8 cellular contexts compared by ENCODE assay signal in the genomic region with DNA sequence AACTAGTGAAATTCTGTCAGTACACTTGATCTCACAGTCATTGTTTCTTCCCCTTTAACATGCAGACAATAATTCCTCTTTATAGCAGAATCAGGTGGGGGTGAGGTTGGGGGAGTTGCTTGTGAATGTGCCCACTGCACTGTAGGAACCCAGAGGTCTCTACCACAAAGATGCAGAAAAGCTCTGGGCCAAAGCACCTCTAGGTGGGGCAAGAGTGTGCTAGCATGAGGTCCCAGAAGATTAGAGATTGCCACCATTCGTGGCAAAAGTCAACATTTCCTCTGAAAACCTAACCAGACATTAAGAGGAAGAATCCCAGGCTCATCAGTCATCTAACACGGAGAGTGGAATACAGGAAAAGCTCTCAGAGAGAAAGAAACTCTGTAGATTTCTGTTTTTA.
A peak's percentile ranks its signal among the peaks of the same experiment; 100 is the strongest.
DNase-seq lines count a peak whose midpoint lies in the region; ATAC-seq, FAIRE-seq and TF ChIP-seq lines count a peak whose summit lies in the region.
"Had no signal": no experiment of that assay in that cellular context is flagged by ENCODE, and none has a peak within 500 bp of the region (broad histone marks: within the 10 kb centered on the region; RNA-seq: fewer than 3 reads in every experiment).

No MANE protein-coding gene starts in this region.

- no peak overlapping the region for H3K9ac ChIP-seq in GM12878 (ENCODE audit: control insufficient read depth, insufficient read depth, low read length)
- no peak overlapping the region for H3K9ac ChIP-seq in neural progenitor cell

- H3K79me2 ChIP-seq in GM12878 (ENCODE audit: control insufficient read depth, insufficient read depth, low read length) (no peaks in the 10 kb centered on the region), neural progenitor cell (ENCODE audit: low read depth) (no peaks in the 10 kb centered on the region)

- H3K4me3 ChIP-seq in GM12864 (ENCODE audit: low read depth, low read length) (no peak overlapping the region), GM12878 (no peak overlapping the region), neural progenitor cell (no peak overlapping the region)

- H3K36me3 ChIP-seq in GM12878 (ENCODE audit: control insufficient read depth in 2 of 2, insufficient read depth in 2 of 2, low read length in 1 of 2) (no peaks in the 10 kb centered on the region), neural progenitor cell (no peaks in the 10 kb centered on the region)

- DNase-seq in GM12864 (ENCODE audit: low read depth) (no peak), GM12878 (ENCODE audit: low read depth, low spot score) (no peak), neural progenitor cell (ENCODE audit: low spot score) (peak; percentile 14), HuH-7.5 (ENCODE audit: low spot score) (no peak)
- DNase-seq: activated effector memory CD4-positive, alpha-beta T cell treated with Interleukin-2 at 50 U/mL for 16 hours had no signal

- peaks cover 2% of the 10 kb centered on the region for H3K9me3 Mint-ChIP-seq in neural progenitor cell

- H3K4me2 ChIP-seq in GM12878 (ENCODE audit: control insufficient read depth, insufficient read depth) (no peak overlapping the region), neural progenitor cell (no peak overlapping the region)

- H3K9me3 ChIP-seq in GM12878 (replicated peaks; ENCODE audit: control insufficient read depth, insufficient read depth, low read length) (no peaks in the 10 kb centered on the region), neural progenitor cell (ENCODE audit: low read depth) (no peaks in the 10 kb centered on the region)

- RAD21 ChIA-PET in GM12878 (lab: Charles Lee; ENCODE audit: unreplicated experiment), result interaction anchor here (0.7 to 8.6 kb wide), 15 partner anchors 19 to 217 kb away, joined by 3 to 122 read pairs (median 4); no protein-coding TSS in a partner anchor

- H2AFZ ChIP-seq in GM12878 (ENCODE audit: control insufficient read depth, low read depth, low read length) (peak overlapping the region; percentile 39; the same call in 1 of the 2 replicates), neural progenitor cell (replicated peaks) (no peak overlapping the region)

- no peak for TF ChIP-seq EP300 in GM12878 (IDR thresholded peaks at IDR 0.05; ENCODE audit: borderline replicate concordance in 1 of 2, control insufficient read depth in 1 of 2, low read depth in 2 of 2, low read length in 2 of 2)

- H3K27me3 ChIP-seq in GM12878 (replicated peaks in 1 of 2; ENCODE audit: control insufficient read depth in 2 of 2, insufficient read depth in 2 of 2, low read length in 1 of 2) (no peaks in the 10 kb centered on the region), neural progenitor cell (peaks cover 3% of the 10 kb centered on the region)

- CTCF ChIA-PET in GM12878 (lab: Yijun Ruan, JAX), result interaction anchor here (0.8 to 22.6 kb wide), 25 partner anchors 8 to 624 kb away, joined by 3 to 323 read pairs (median 4); no protein-coding TSS in a partner anchor

- POLR2A ChIA-PET in GM12878 (lab: Charles Lee), result interaction anchor here (1.4 kb wide), 1 partner anchor 129 kb away, joined by 3 read pairs; no protein-coding TSS in a partner anchor

- peak; percentile 84 for TF ChIP-seq RAD21 in GM12878 (IDR thresholded peaks at IDR 0.05; ENCODE audit: insufficient read depth, low read depth, low read length)

- 3% methylated on average over 2 of the region's 2 CpGs for WGBS in GM12878 (ENCODE audit: insufficient coverage, insufficient replicate concordance, low lambda C conversion rate, missing lambda C conversion rate)

- no peaks in the 10 kb centered on the region for H3K4me1 ChIP-seq in GM12878 (ENCODE audit: control insufficient read depth, insufficient read depth, low read length)
- peaks cover 11% of the 10 kb centered on the region for H3K4me1 ChIP-seq in neural progenitor cell

- H3K27ac ChIP-seq in GM12878 (ENCODE audit: control insufficient read depth, insufficient read depth) (no peak overlapping the region), neural progenitor cell (no peak overlapping the region)

- H4K20me1 ChIP-seq in GM12878 (ENCODE audit: control insufficient read depth, insufficient read depth), result no peaks in the 10 kb centered on the region
- H4K20me1 ChIP-seq in neural progenitor cell (ENCODE audit: low read depth), result no peaks in the 10 kb centered on the region

- no peak for TF ChIP-seq POLR2A in GM12878 (IDR thresholded peaks at IDR 0.05; ENCODE audit: low read depth, low read length)

- no peaks in the 10 kb centered on the region for H3K27me3 Mint-ChIP-seq in neural progenitor cell (ENCODE audit: insufficient read depth, low read depth)

- H3F3A ChIP-seq in neural progenitor cell (ENCODE audit: low read depth), result peaks cover 3% of the 10 kb centered on the region

- no peak overlapping the region for H3K4me3 Mint-ChIP-seq in neural progenitor cell

- no TSS peak for BruUV-seq in GM12878 (replicated peaks; lab: Mats Ljungman, UMichigan)

- peak; percentile 84 for FAIRE-seq in GM12878 (lab: Jason Lieb, UNC)

- peak; percentile 73 for TF ChIP-seq CTCF in GM12864 (IDR thresholded peaks at IDR 0.05; ENCODE audit: low read depth, low read length, missing control alignments)
- TF ChIP-seq CTCF in GM12878 (IDR thresholded peaks at IDR 0.05 in 2 of 3, conservative IDR thresholded peaks at IDR 0.05 in 1 of 3; ENCODE audit: control insufficient read depth in 2 of 3, extremely low read depth in 1 of 3, insufficient read depth in 1 of 3, low read depth in 3 of 3, low read length in 3 of 3), result peak; percentile 70 to 74 (median 74)
- peak; percentile 22 for TF ChIP-seq CTCF in neural progenitor cell (IDR thresholded peaks at IDR 0.05)

- peak; percentile 57 for ATAC-seq in HG03280 (IDR thresholded peaks at IDR 0.05; ENCODE audit: unreplicated experiment)
- peak; percentile 89 for ATAC-seq in GM12878
- ATAC-seq in GM18861 (IDR thresholded peaks at IDR 0.05; ENCODE audit: unreplicated experiment), result no peak
- ATAC-seq in HG03442 (IDR thresholded peaks at IDR 0.05; ENCODE audit: unreplicated experiment), result no peak

- in situ Hi-C loops in GM12878 (cut with MboI), result no loop called here

- SMC1A ChIA-PET in GM12878 (lab: Charles Lee; ENCODE audit: uncharacterized antibody, unreplicated experiment), result interaction anchor here (0.7 to 9.8 kb wide), 22 partner anchors 11 to 139 kb away, joined by 3 to 159 read pairs (median 5); no protein-coding TSS in a partner anchor

- peak overlapping the region; percentile 4 for H3K27ac Mint-ChIP-seq in neural progenitor cell

- H3K36me3 Mint-ChIP-seq in neural progenitor cell, result peaks cover 1% of the 10 kb centered on the region

- intact Hi-C loops in GM12878 (cut with micrococcal nuclease; ENCODE audit: unreplicated experiment), result loop anchor here (1.0 to 5.0 kb wide), 3 partner anchors 53 to 130 kb away; no protein-coding TSS in a partner anchor

- H3K4me1 Mint-ChIP-seq in neural progenitor cell, result peaks cover 19% of the 10 kb centered on the region

TF ChIP-seq in GM12878, 131 proteins besides CTCF, POLR2A, EP300 and RAD21:
- TF ChIP-seq SMC3 (IDR thresholded peaks at IDR 0.05; ENCODE audit: borderline replicate concordance, low read length) (peak; percentile 76), RUNX3 (IDR thresholded peaks at IDR 0.05; ENCODE audit: low read length) (peak; percentile 34; the same call in 1 of the 2 replicates), YY1 (IDR thresholded peaks at IDR 0.05; ENCODE audit: low read depth, low read length) (peak; percentile 76), MEF2B (IDR thresholded peaks at IDR 0.05; ENCODE audit: partially characterized antibody, poor library complexity, severe bottlenecking) (no peak), RAD51 (IDR thresholded peaks at IDR 0.05) (no peak), NBN (IDR thresholded peaks at IDR 0.05) (0 out of 2 replicates have a peak, but pooled peaks have one; percentile 8)

Comparison
In these comparisons a context has a peak if more than half of its experiments do, and no peak if none do; other contexts are left out.
1. CTCF ChIP-seq: peak in every context shown above with its lines; median percentile 74 in GM12878; 73 in GM12864; 22 in neural progenitor cell.
2. ATAC-seq: peak in HG03280 (single experiment) and GM12878 (single experiment); none in GM18861 (single experiment) and HG03442 (single experiment).